ENCODE assay signal across 1 cellular context in genomic region chr3:58474967-58475578, GRCh38.
TF ChIP-seq lines count a peak whose summit lies in the region.

No MANE protein-coding gene starts in this region.

TF ChIP-seq in H1, 55 proteins besides CTCF, POLR2A, EP300 and RAD21:
- no peak for TF ChIP-seq EZH2 (IDR thresholded peaks at IDR 0.05; ENCODE audit: low read depth, low read length, severe bottlenecking)
- TF ChIP-seq SIRT6 (IDR thresholded peaks at IDR 0.05; ENCODE audit: low read length), result no peak
- TF ChIP-seq SP2 (IDR thresholded peaks at IDR 0.05; ENCODE audit: low read length), result no peak
- no peak for TF ChIP-seq KDM1A (IDR thresholded peaks at IDR 0.05; ENCODE audit: borderline replicate concordance, low read length)
- TF ChIP-seq, protein P1, sequence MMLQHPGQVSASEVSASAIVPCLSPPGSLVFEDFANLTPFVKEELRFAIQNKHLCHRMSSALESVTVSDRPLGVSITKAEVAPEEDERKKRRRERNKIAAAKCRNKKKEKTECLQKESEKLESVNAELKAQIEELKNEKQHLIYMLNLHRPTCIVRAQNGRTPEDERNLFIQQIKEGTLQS (IDR thresholded peaks at IDR 0.05; ENCODE audit: insufficient read depth, low read depth, low read length), result no peak
- TF ChIP-seq TBP (IDR thresholded peaks at IDR 0.05; ENCODE audit: low read depth, low read length), result no peak
- TF ChIP-seq CHD2 (IDR thresholded peaks at IDR 0.05; ENCODE audit: low read length), result no peak
- TF ChIP-seq JUN (IDR thresholded peaks at IDR 0.05; ENCODE audit: low read depth, low read length), result no peak
- TF ChIP-seq YY1 (IDR thresholded peaks at IDR 0.05; ENCODE audit: low read depth, low read length), result no peak
- TF ChIP-seq RNF2 (IDR thresholded peaks at IDR 0.05; ENCODE audit: borderline replicate concordance, low read depth, low read length, missing control alignments, poor library complexity, severe bottlenecking), result no peak
- TF ChIP-seq PHF8 (conservative IDR thresholded peaks at IDR 0.05; ENCODE audit: low read depth, low read length), result no peak
- no peak for TF ChIP-seq CBX8 (IDR thresholded peaks at IDR 0.05; ENCODE audit: borderline replicate concordance, low read depth, low read length)
- TF ChIP-seq GTF2F1 (IDR thresholded peaks at IDR 0.05; ENCODE audit: borderline replicate concordance, low read depth, low read length), result no peak
- TF ChIP-seq HDAC6 (IDR thresholded peaks at IDR 0.05; ENCODE audit: low read depth, low read length), result no peak
- TF ChIP-seq MAFK (IDR thresholded peaks at IDR 0.05; ENCODE audit: low read depth, low read length), result no peak
- no peak for TF ChIP-seq JUND (IDR thresholded peaks at IDR 0.05; ENCODE audit: low read length)
- no peak for TF ChIP-seq SIX5 (IDR thresholded peaks at IDR 0.05; ENCODE audit: low read depth, low read length)
- TF ChIP-seq TCF12 (IDR thresholded peaks at IDR 0.05; ENCODE audit: low read depth, low read length), result no peak
- no peak for TF ChIP-seq SAP30 (IDR thresholded peaks at IDR 0.05; ENCODE audit: insufficient read depth, insufficient replicate concordance, low read length)
